Comparison of ENCODE assay signal across 8 cellular contexts in genomic region chr10:42551582-42552187, GRCh38.
DNase-seq lines count a peak whose midpoint lies in the region; ATAC-seq and TF ChIP-seq lines count a peak whose summit lies in the region.

No MANE protein-coding gene starts in this region.

- peaks cover 5% of the 10 kb centered on the region for H3K27me3 ChIP-seq in iPS-15b (ENCODE audit: control insufficient read depth, insufficient read depth, low read length)
- no peaks in the 10 kb centered on the region for H3K27me3 ChIP-seq in stomach

- no peak for TF ChIP-seq POLR2A in stomach (IDR thresholded peaks at IDR 0.05)

- no peaks in the 10 kb centered on the region for H3K36me3 ChIP-seq in iPS-15b (ENCODE audit: control insufficient read depth, insufficient read depth, low read length)
- peaks cover 0 to 31% (median 6%) of the 10 kb centered on the region in 4 donors for H3K36me3 ChIP-seq in stomach

- ATAC-seq in Right ventricle myocardium superior (ENCODE audit: poor library complexity): peak; percentile 1
- no peak for ATAC-seq in Right ventricle myocardium inferior
- ATAC-seq in HG02840 (IDR thresholded peaks at IDR 0.05; ENCODE audit: low FRiP score, unreplicated experiment): no peak

- H3K4me3 Mint-ChIP-seq in activated T-helper 1 cell treated with anti-CD3 and anti-CD28 coated beads, Interleukin-12 subunit alpha, Interleukin-12 subunit beta, Interleukin-2, Interleukin-4 antibody, amounts not matched to agents 30 ng/mL and 10 ng/mL and 1 ng/mL, durations not matched to agents 14 hours and 24 hours and 36 hours: peak overlapping the region; percentile 99

- no peaks in the 10 kb centered on the region for H3K27me3 Mint-ChIP-seq in activated T-helper 1 cell treated with anti-CD3 and anti-CD28 coated beads, Interleukin-12 subunit alpha, Interleukin-12 subunit beta, Interleukin-2, Interleukin-4 antibody, amounts not matched to agents 30 ng/mL and 10 ng/mL and 1 ng/mL, durations not matched to agents 14 hours and 24 hours and 36 hours (ENCODE audit: insufficient read depth)

- peaks cover 18% of the 10 kb centered on the region for H3K9me3 Mint-ChIP-seq in activated T-helper 1 cell treated with anti-CD3 and anti-CD28 coated beads, Interleukin-12 subunit alpha, Interleukin-12 subunit beta, Interleukin-2, Interleukin-4 antibody, amounts not matched to agents 30 ng/mL and 10 ng/mL and 1 ng/mL, durations not matched to agents 14 hours and 24 hours and 36 hours

- TF ChIP-seq CTCF in stomach (IDR thresholded peaks at IDR 0.05): no peak

- peak overlapping the region in 2 of 5 donors; percentile 79 to 84 for H3K27ac ChIP-seq in stomach

- 54 to 57% (median 55%) methylated on average over 24 of the region's 24 CpGs for WGBS in stomach, 5 donors

- TF ChIP-seq EP300 in stomach (IDR thresholded peaks at IDR 0.05): no peak

- no peak for DNase-seq in Right ventricle myocardium superior
- no peak for DNase-seq in Right ventricle myocardium inferior (ENCODE audit: missing footprints)
- DNase-seq in activated T-helper 1 cell treated with anti-CD3 and anti-CD28 coated beads, Interleukin-12 subunit alpha, Interleukin-12 subunit beta, Interleukin-2, Interleukin-4 antibody, amounts not matched to agents 30 ng/mL and 10 ng/mL and 1 ng/mL, durations not matched to agents 14 hours and 24 hours and 36 hours (ENCODE audit: low spot score): no peak
- DNase-seq in stomach: no peak
- DNase-seq in DMS153 (lab: John Stamatoyannopoulos, UW): no peak
- DNase-seq in SIG-M5 treated with dmso at 0.1 percent for 504 hours (lab: John Stamatoyannopoulos, UW; ENCODE audit: unreplicated experiment): no peak

- H3K9me3 ChIP-seq in iPS-15b (ENCODE audit: control insufficient read depth, insufficient read depth, low read length) (no peaks in the 10 kb centered on the region), stomach (peaks cover 0 to 8% (median 0%) of the 10 kb centered on the region in 4 donors)

- peak overlapping the region; percentile 47 for H3K9ac ChIP-seq in iPS-15b (ENCODE audit: low read depth, low read length)

- H3K4me1 ChIP-seq in iPS-15b (ENCODE audit: control insufficient read depth, insufficient read depth, low read length) (no peaks in the 10 kb centered on the region), stomach (peaks cover 9 to 31% (median 23%) of the 10 kb centered on the region in 4 donors)

- intact Hi-C loops in Right ventricle myocardium superior (cut with DNase I): loop anchor here (5.0 kb wide), 1 partner anchor 86 kb away; the partner anchor contains the start of gene ZNF33B
- intact Hi-C loops in Right ventricle myocardium inferior (cut with DNase I): loop anchor here (10.0 kb wide), 2 partner anchors 83 to 233 kb away; partner anchors contain the start of genes BMS1 and ZNF33B
- intact Hi-C loops in activated T-helper 1 cell treated with anti-CD3 and anti-CD28 coated beads, Interleukin-12 subunit alpha, Interleukin-12 subunit beta, Interleukin-2, Interleukin-4 antibody, amounts not matched to agents 30 ng/mL and 10 ng/mL and 1 ng/mL, durations not matched to agents 14 hours and 24 hours and 36 hours (cut with micrococcal nuclease): loop anchor here (1.0 to 10.0 kb wide), 7 partner anchors 87 to 1098 kb away; partner anchors contain the start of genes BMS1, CSGALNACT2 and ZNF33B
- intact Hi-C loops in stomach (cut with DNase I; ENCODE audit: low total_unique reads): no loop called here

- peaks cover 48% of the 10 kb centered on the region for H3K36me3 Mint-ChIP-seq in activated T-helper 1 cell treated with anti-CD3 and anti-CD28 coated beads, Interleukin-12 subunit alpha, Interleukin-12 subunit beta, Interleukin-2, Interleukin-4 antibody, amounts not matched to agents 30 ng/mL and 10 ng/mL and 1 ng/mL, durations not matched to agents 14 hours and 24 hours and 36 hours (ENCODE audit: low read depth)

- H3K4me1 Mint-ChIP-seq in activated T-helper 1 cell treated with anti-CD3 and anti-CD28 coated beads, Interleukin-12 subunit alpha, Interleukin-12 subunit beta, Interleukin-2, Interleukin-4 antibody, amounts not matched to agents 30 ng/mL and 10 ng/mL and 1 ng/mL, durations not matched to agents 14 hours and 24 hours and 36 hours (ENCODE audit: low read depth): peaks cover 44% of the 10 kb centered on the region

- H3K4me3 ChIP-seq in iPS-15b (ENCODE audit: low read depth, low read length) (peak overlapping the region; percentile 84), stomach (peak overlapping the region; percentile 78 to 90 (median 88))

- peak overlapping the region; percentile 98 for H3K27ac Mint-ChIP-seq in activated T-helper 1 cell treated with anti-CD3 and anti-CD28 coated beads, Interleukin-12 subunit alpha, Interleukin-12 subunit beta, Interleukin-2, Interleukin-4 antibody, amounts not matched to agents 30 ng/mL and 10 ng/mL and 1 ng/mL, durations not matched to agents 14 hours and 24 hours and 36 hours
